ENCODE assay signal across 1 cellular context in genomic region chr10:92834981-92835380, GRCh38.
A peak's percentile ranks its signal among the peaks of the same experiment; 100 is the strongest.
TF ChIP-seq lines count a peak whose summit lies in the region.

No MANE protein-coding gene starts in this region.

TF ChIP-seq in K562, 482 proteins besides CTCF, POLR2A, EP300 and RAD21 (continued from another document):
- TF ChIP-seq, protein P1, sequence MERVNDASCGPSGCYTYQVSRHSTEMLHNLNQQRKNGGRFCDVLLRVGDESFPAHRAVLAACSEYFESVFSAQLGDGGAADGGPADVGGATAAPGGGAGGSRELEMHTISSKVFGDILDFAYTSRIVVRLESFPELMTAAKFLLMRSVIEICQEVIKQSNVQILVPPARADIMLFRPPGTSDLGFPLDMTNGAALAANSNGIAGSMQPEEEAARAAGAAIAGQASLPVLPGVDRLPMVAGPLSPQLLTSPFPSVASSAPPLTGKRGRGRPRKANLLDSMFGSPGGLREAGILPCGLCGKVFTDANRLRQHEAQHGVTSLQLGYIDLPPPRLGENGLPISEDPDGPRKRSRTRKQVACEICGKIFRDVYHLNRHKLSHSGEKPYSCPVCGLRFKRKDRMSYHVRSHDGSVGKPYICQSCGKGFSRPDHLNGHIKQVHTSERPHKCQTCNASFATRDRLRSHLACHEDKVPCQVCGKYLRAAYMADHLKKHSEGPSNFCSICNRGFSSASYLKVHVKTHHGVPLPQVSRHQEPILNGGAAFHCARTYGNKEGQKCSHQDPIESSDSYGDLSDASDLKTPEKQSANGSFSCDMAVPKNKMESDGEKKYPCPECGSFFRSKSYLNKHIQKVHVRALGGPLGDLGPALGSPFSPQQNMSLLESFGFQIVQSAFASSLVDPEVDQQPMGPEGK (CRISPR knock-in tag; IDR thresholded peaks at IDR 0.05; ENCODE audit: borderline replicate concordance): no peak
- TF ChIP-seq KLF13 (tag; IDR thresholded peaks at IDR 0.05; ENCODE audit: borderline replicate concordance, low read depth) (no peak), LARP7 (IDR thresholded peaks at IDR 0.05) (no peak), ZNF76 (CRISPR knock-in tag; IDR thresholded peaks at IDR 0.05; ENCODE audit: borderline replicate concordance) (no peak), ESRRA (IDR thresholded peaks at IDR 0.05; ENCODE audit: borderline replicate concordance, low read depth) (no peak), TAF7 (tag; IDR thresholded peaks at IDR 0.05) (no peak), NFE2 (IDR thresholded peaks at IDR 0.05; ENCODE audit: low read depth) (no peak)
- TF ChIP-seq, protein P2, sequence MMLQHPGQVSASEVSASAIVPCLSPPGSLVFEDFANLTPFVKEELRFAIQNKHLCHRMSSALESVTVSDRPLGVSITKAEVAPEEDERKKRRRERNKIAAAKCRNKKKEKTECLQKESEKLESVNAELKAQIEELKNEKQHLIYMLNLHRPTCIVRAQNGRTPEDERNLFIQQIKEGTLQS (IDR thresholded peaks at IDR 0.05): peak; percentile 44; the same call in 1 of the 2 replicates
- TF ChIP-seq, protein P2 (CRISPR knock-in tag; conservative IDR thresholded peaks at IDR 0.05): no peak
TF ChIP-seq in K562: peak in this region for 1.
